Comparison of ENCODE assay signal across 7 cellular contexts in genomic region chr3:77091809-77092208, GRCh38.
"Had no signal": no experiment of that assay in that cellular context is flagged by ENCODE, and none has a peak within 500 bp of the region (broad histone marks: within the 10 kb centered on the region; RNA-seq: fewer than 3 reads in every experiment).

No MANE protein-coding gene starts in this region.

- DNase-seq: GDM1, GF-D8 had no signal

- ATAC-seq: GM12878 had no signal

- H3K4me3 ChIP-seq: GM12878 had no signal

- FAIRE-seq: GM12878, GM12891, GM12892, GM18507, GM19239 had no signal
